In genomic region chr4:2536193-2537010, GRCh38 we compare ENCODE assay signal across 8 cellular contexts. TPM values are rescaled to one million over a fixed set of nuclear protein-coding genes. Genes with fewer than 3 reads are reported as not detected.
A peak's percentile ranks its signal among the peaks of the same experiment; 100 is the strongest.
DNase-seq lines count a peak whose midpoint lies in the region; ATAC-seq lines count a peak whose summit lies in the region.

Gene FAM193A, plus strand, starts transcription at chr4:2536647. Its CDS starts 269 bp downstream, at chr4:2536916.

- no peaks in the 10 kb centered on the region for H3K9me3 Mint-ChIP-seq in IgD-negative memory B cell

- ATAC-seq in GM21576 (IDR thresholded peaks at IDR 0.05; ENCODE audit: unreplicated experiment) = peak; percentile 79

- H3K4me1 Mint-ChIP-seq in IgD-negative memory B cell = peaks cover 4 to 12% (median 8%) of the 10 kb centered on the region in 3 donors

- H3K27me3 Mint-ChIP-seq in IgD-negative memory B cell = no peaks in the 10 kb centered on the region

- H3K27ac Mint-ChIP-seq in IgD-negative memory B cell = peak within 1 kb of the TSS; percentile 88 to 98 (median 96)

- DNase-seq in DMS114 treated with DMSO at 0.1 percent for 48 hours (lab: John Stamatoyannopoulos, UW; ENCODE audit: unreplicated experiment) (peak; percentile 91), OCI-M1 (lab: John Stamatoyannopoulos, UW) (peak; percentile 99), activated T-cell treated with anti-CD3 and anti-CD28 coated beads for 24 hours (ENCODE audit: low read depth) (peak; percentile 98), epidermal melanocyte (ENCODE audit: insufficient read length, low spot score) (peak; percentile 47), middle frontal gyrus (ENCODE audit: extremely low spot score, low spot score) (peak; percentile 99)
- DNase-seq in stimulated activated CD8-positive, alpha-beta memory T cell treated with anti-CD3 and anti-CD28 coated beads, Interleukin-2, amount 100 ng/mL, for 1 hour (ENCODE audit: low read depth in 2 of 2) = peak; percentile 96 to 97

- H3K4me3 Mint-ChIP-seq in IgD-negative memory B cell = peak within 1 kb of the TSS; percentile 88 to 98 (median 95)

- no peaks in the 10 kb centered on the region for H3K36me3 Mint-ChIP-seq in IgD-negative memory B cell

RNA-seq across cellular contexts. Expression of gene FAM193A, which starts in this region (rescaled TPM):
- polyA plus RNA-seq in IgD-negative memory B cell = 6.3 TPM

Comparison
In these comparisons a context has a peak if more than half of its experiments do, and no peak if none do; other contexts are left out.
1. Peak in every context shown above with its lines: DNase-seq and ATAC-seq.
2. DNase-seq: peak in every context shown above with its lines; median percentile 99 in OCI-M1; 99 in middle frontal gyrus; 98 in activated T-cell treated with anti-CD3 and anti-CD28 coated beads for 24 hours; 96 in stimulated activated CD8-positive, alpha-beta memory T cell treated with anti-CD3 and anti-CD28 coated beads, Interleukin-2, amount 100 ng/mL, for 1 hour; 91 in DMS114 treated with DMSO at 0.1 percent for 48 hours; 47 in epidermal melanocyte.